1 cellular context compared by ENCODE assay signal in genomic region chr14:23299986-23300686, GRCh38.
TF ChIP-seq lines count a peak whose summit lies in the region.

No MANE protein-coding gene starts in this region.

TF ChIP-seq in GM12878, 131 proteins besides CTCF, POLR2A, EP300 and RAD21:
- TF ChIP-seq SPI1 (IDR thresholded peaks at IDR 0.05; ENCODE audit: borderline replicate concordance, insufficient read depth, low read depth, low read length) (peak; percentile 40; the same call in 1 of the 2 replicates), TCF12 (IDR thresholded peaks at IDR 0.05; ENCODE audit: low read depth, low read length) (no peak), CREB1 (IDR thresholded peaks at IDR 0.05; ENCODE audit: low read depth) (no peak), YY1 (IDR thresholded peaks at IDR 0.05; ENCODE audit: low read depth, low read length) (no peak), CBX3 (IDR thresholded peaks at IDR 0.05; ENCODE audit: borderline replicate concordance, low read depth) (no peak)
